Comparison of ENCODE assay signal across 8 cellular contexts in genomic region chr1:30816211-30817082, GRCh38. TPM values are rescaled to one million over a fixed set of nuclear protein-coding genes. Genes with fewer than 3 reads are reported as not detected.
A peak's percentile ranks its signal among the peaks of the same experiment; 100 is the strongest.
DNase-seq lines count a peak whose midpoint lies in the region; ATAC-seq and TF ChIP-seq lines count a peak whose summit lies in the region.

No MANE protein-coding gene starts in this region.

- H3K36me3 ChIP-seq in esophagus squamous epithelium (no peaks in the 10 kb centered on the region), spleen (no peaks in the 10 kb centered on the region)

- no peak for TF ChIP-seq CTCF in esophagus squamous epithelium (IDR thresholded peaks at IDR 0.05)
- no peak for TF ChIP-seq CTCF in nephron progenitor cell (IDR thresholded peaks at IDR 0.05)
- no peak for TF ChIP-seq CTCF in lower leg skin (IDR thresholded peaks at IDR 0.05)
- no peak for TF ChIP-seq CTCF in spleen (IDR thresholded peaks at IDR 0.05 in 8 of 11, conservative IDR thresholded peaks at IDR 0.05 in 3 of 11)

- WGBS in esophagus squamous epithelium, 2 donors, result 20 to 22% methylated on average over 9 to 12 of the region's 18 CpGs
- WGBS in lower leg skin, 2 donors, result 21 to 28% methylated on average over 13 to 18 of the region's 18 CpGs
- 18 to 36% (median 24%) methylated on average over 7 to 18 of the region's 18 CpGs for WGBS in spleen, 5 donors

- H3K9me3 Mint-ChIP-seq in nephron progenitor cell, result no peaks in the 10 kb centered on the region
- H3K9me3 Mint-ChIP-seq in activated CD4-positive, alpha-beta T cell treated with anti-CD3 and anti-CD28 coated beads, Interleukin-2, amount 10 ng/mL, durations not matched to agents 7 days and 5 days, result no peaks in the 10 kb centered on the region

- peak overlapping the region; percentile 33 for H3K4me3 Mint-ChIP-seq in nephron progenitor cell
- H3K4me3 Mint-ChIP-seq in activated CD4-positive, alpha-beta T cell treated with anti-CD3 and anti-CD28 coated beads, Interleukin-2, amount 10 ng/mL, durations not matched to agents 7 days and 5 days, result no peak overlapping the region

- no peaks in the 10 kb centered on the region for H3K9me3 ChIP-seq in esophagus squamous epithelium
- no peaks in the 10 kb centered on the region for H3K9me3 ChIP-seq in spleen

- CTCF ChIA-PET in activated CD4-positive, alpha-beta T cell treated with anti-CD3 and anti-CD28 coated beads, Interleukin-2, amount 10 ng/mL, durations not matched to agents 7 days and 5 days (lab: Charles Lee), result interaction anchor here (0.5 to 1.5 kb wide), 4 partner anchors 9 to 1658 kb away, joined by 3 to 8 read pairs (median 3); no protein-coding TSS in a partner anchor

- TF ChIP-seq POLR2A in esophagus squamous epithelium (IDR thresholded peaks at IDR 0.05), result no peak
- no peak for TF ChIP-seq POLR2A in lower leg skin (IDR thresholded peaks at IDR 0.05)
- no peak for TF ChIP-seq POLR2A in spleen (IDR thresholded peaks at IDR 0.05)

- POLR2A ChIA-PET in activated CD4-positive, alpha-beta T cell treated with anti-CD3 and anti-CD28 coated beads, Interleukin-2, amount 10 ng/mL, durations not matched to agents 7 days and 5 days (lab: Charles Lee), result no interaction called here

- H3K27me3 ChIP-seq in esophagus squamous epithelium, result peaks cover 0 to 93% (median 0%) of the 10 kb centered on the region in 4 donors
- peaks cover 0 to 83% (median 14%) of the 10 kb centered on the region in 7 donors for H3K27me3 ChIP-seq in spleen (replicated peaks in 1 of 7)

- peak overlapping the region in 3 of 4 donors; percentile 46 to 81 (median 58) for H3K27ac ChIP-seq in esophagus squamous epithelium
- H3K27ac ChIP-seq in spleen, result peak overlapping the region in 3 of 8 donors; percentile 18 to 50 (median 43)

- DNase-seq in EH (ENCODE audit: low read depth), result peak; percentile 96
- DNase-seq in NCI-H82 (lab: John Stamatoyannopoulos, UW), result peak; percentile 94
- DNase-seq in esophagus squamous epithelium (lab: John Stamatoyannopoulos, UW), result no peak
- peak; percentile 91 for DNase-seq in nephron progenitor cell
- no peak for DNase-seq in activated CD4-positive, alpha-beta T cell treated with anti-CD3 and anti-CD28 coated beads, Interleukin-2, amount 10 ng/mL, durations not matched to agents 7 days and 5 days
- no peak for DNase-seq in lower leg skin (ENCODE audit: low spot score in 2 of 2)
- no peak for DNase-seq in spleen

- H3K4me1 ChIP-seq in esophagus squamous epithelium, result peaks cover 8 to 17% (median 11%) of the 10 kb centered on the region in 3 donors
- H3K4me1 ChIP-seq in spleen, result peaks cover 0 to 13% (median 4%) of the 10 kb centered on the region in 6 donors

- peaks cover 20% of the 10 kb centered on the region for H3K27me3 Mint-ChIP-seq in nephron progenitor cell (ENCODE audit: low read depth, poor library complexity)
- peaks cover 43% of the 10 kb centered on the region for H3K27me3 Mint-ChIP-seq in activated CD4-positive, alpha-beta T cell treated with anti-CD3 and anti-CD28 coated beads, Interleukin-2, amount 10 ng/mL, durations not matched to agents 7 days and 5 days

- no peaks in the 10 kb centered on the region for H3K36me3 Mint-ChIP-seq in nephron progenitor cell (ENCODE audit: low read depth)
- no peaks in the 10 kb centered on the region for H3K36me3 Mint-ChIP-seq in activated CD4-positive, alpha-beta T cell treated with anti-CD3 and anti-CD28 coated beads, Interleukin-2, amount 10 ng/mL, durations not matched to agents 7 days and 5 days (ENCODE audit: low read depth)

- peaks cover 36% of the 10 kb centered on the region for H3K4me1 Mint-ChIP-seq in nephron progenitor cell
- H3K4me1 Mint-ChIP-seq in activated CD4-positive, alpha-beta T cell treated with anti-CD3 and anti-CD28 coated beads, Interleukin-2, amount 10 ng/mL, durations not matched to agents 7 days and 5 days, result no peaks in the 10 kb centered on the region

- ATAC-seq in HG03442 (IDR thresholded peaks at IDR 0.05; ENCODE audit: unreplicated experiment), result no peak

- H3K27ac Mint-ChIP-seq in nephron progenitor cell, result no peak overlapping the region
- H3K27ac Mint-ChIP-seq in activated CD4-positive, alpha-beta T cell treated with anti-CD3 and anti-CD28 coated beads, Interleukin-2, amount 10 ng/mL, durations not matched to agents 7 days and 5 days, result no peak overlapping the region

- H3K4me3 ChIP-seq in esophagus squamous epithelium, result no peak overlapping the region
- H3K4me3 ChIP-seq in lower leg skin (ENCODE audit: low read depth, poor library complexity, severe bottlenecking), result no peak overlapping the region
- no peak overlapping the region for H3K4me3 ChIP-seq in spleen

- intact Hi-C loops in esophagus squamous epithelium (cut with DNase I), result no loop called here
- intact Hi-C loops in lower leg skin (cut with DNase I; ENCODE audit: low total_unique reads), result no loop called here
- intact Hi-C loops in spleen (cut with DNase I; ENCODE audit: low total_unique reads), result no loop called here

RNA-seq across cellular contexts. Expression of gene LAPTM5, which starts 58.9 kb away (rescaled TPM):
- total RNA-seq in esophagus squamous epithelium (10 to 100 TPM in 2 of 4 donors, 1 to 10 TPM in 2; 6.3 to 53.4 (median 24.6) TPM), lower leg skin (10 to 100 TPM in 3 of 4 donors, 1 to 10 TPM in 1; 8.7 to 21.5 (median 15.6) TPM), spleen (100 to 1,000 TPM; 473 to 747 (median 586) TPM)
- 100 to 1,000 TPM; 481 to 584 TPM for total RNA-seq in activated CD4-positive, alpha-beta T cell treated with anti-CD3 and anti-CD28 coated beads, Interleukin-2, amount 10 ng/mL, durations not matched to agents 7 days and 5 days
- polyA plus RNA-seq in spleen, result 100 to 1,000 TPM; 419 to 691 (median 502) TPM

Comparison
In these comparisons a context has a peak if more than half of its experiments do, and no peak if none do; other contexts are left out.
1. DNase-seq: peak in EH (single experiment), NCI-H82 (single experiment) and nephron progenitor cell (single experiment); none in esophagus squamous epithelium (single experiment), activated CD4-positive, alpha-beta T cell treated with anti-CD3 and anti-CD28 coated beads, Interleukin-2, amount 10 ng/mL, durations not matched to agents 7 days and 5 days (single experiment), lower leg skin (0 of 2) and spleen (single experiment).
2. RNA of gene LAPTM5, which starts 58.9 kb away (total RNA-seq): 473 to 747 TPM in spleen and 481 to 584 TPM in activated CD4-positive, alpha-beta T cell treated with anti-CD3 and anti-CD28 coated beads, Interleukin-2, amount 10 ng/mL, durations not matched to agents 7 days and 5 days; 6.3 to 53.4 TPM in esophagus squamous epithelium and 8.7 to 21.5 TPM in lower leg skin; every median in the first group is over 4 times any median in the second.